ENCODE assay signal across 1 cellular context in the genomic region with DNA sequence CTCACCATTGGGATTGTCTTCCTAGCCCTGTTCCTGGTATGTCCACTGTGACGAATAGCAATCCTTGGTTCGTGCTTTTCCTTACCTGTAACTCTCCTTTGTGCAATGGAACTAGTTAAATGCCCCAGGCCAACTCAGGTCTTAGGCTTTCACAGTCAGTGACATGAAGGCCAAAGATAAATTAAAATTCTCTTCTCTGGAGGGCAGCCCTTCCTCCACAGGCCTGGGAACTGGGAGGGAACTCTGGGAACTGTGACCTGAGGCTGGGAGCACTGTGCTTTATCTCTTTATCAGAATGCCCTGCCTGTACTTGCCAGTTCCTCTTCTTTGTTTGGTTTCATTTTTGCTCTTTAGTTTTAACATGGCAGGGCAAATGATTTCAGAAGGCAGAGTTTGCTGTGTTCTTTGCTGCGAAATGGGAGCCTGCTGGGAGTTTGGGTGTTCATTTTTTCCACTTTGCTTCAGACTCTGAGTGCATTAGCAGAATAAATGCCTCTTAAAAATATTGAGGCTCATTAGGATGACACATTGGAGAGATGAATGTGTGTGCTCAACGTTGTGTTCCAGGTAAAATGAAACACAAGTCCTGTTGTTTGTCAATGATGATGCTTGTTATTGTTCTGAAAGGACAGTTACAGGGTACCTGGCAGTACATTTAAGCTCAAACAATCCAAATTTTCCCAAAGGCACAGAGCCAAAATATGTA.
TF ChIP-seq lines count a peak whose summit lies in the region.

No MANE protein-coding gene starts in this region.

TF ChIP-seq in H1, 55 proteins besides CTCF, POLR2A, EP300 and RAD21 (continued from another document):
- TF ChIP-seq, protein P1, sequence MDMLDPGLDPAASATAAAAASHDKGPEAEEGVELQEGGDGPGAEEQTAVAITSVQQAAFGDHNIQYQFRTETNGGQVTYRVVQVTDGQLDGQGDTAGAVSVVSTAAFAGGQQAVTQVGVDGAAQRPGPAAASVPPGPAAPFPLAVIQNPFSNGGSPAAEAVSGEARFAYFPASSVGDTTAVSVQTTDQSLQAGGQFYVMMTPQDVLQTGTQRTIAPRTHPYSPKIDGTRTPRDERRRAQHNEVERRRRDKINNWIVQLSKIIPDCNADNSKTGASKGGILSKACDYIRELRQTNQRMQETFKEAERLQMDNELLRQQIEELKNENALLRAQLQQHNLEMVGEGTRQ (IDR thresholded peaks at IDR 0.05; ENCODE audit: low read length), result no peak
- TF ChIP-seq RNF2 (IDR thresholded peaks at IDR 0.05; ENCODE audit: borderline replicate concordance, low read depth, low read length, missing control alignments, poor library complexity, severe bottlenecking) (no peak), KDM4A (IDR thresholded peaks at IDR 0.05; ENCODE audit: low read depth, low read length, severe bottlenecking) (no peak), CHD1 (IDR thresholded peaks at IDR 0.05; ENCODE audit: low read depth, low read length) (no peak)
